1 cellular context compared by ENCODE assay signal in the genomic region with DNA sequence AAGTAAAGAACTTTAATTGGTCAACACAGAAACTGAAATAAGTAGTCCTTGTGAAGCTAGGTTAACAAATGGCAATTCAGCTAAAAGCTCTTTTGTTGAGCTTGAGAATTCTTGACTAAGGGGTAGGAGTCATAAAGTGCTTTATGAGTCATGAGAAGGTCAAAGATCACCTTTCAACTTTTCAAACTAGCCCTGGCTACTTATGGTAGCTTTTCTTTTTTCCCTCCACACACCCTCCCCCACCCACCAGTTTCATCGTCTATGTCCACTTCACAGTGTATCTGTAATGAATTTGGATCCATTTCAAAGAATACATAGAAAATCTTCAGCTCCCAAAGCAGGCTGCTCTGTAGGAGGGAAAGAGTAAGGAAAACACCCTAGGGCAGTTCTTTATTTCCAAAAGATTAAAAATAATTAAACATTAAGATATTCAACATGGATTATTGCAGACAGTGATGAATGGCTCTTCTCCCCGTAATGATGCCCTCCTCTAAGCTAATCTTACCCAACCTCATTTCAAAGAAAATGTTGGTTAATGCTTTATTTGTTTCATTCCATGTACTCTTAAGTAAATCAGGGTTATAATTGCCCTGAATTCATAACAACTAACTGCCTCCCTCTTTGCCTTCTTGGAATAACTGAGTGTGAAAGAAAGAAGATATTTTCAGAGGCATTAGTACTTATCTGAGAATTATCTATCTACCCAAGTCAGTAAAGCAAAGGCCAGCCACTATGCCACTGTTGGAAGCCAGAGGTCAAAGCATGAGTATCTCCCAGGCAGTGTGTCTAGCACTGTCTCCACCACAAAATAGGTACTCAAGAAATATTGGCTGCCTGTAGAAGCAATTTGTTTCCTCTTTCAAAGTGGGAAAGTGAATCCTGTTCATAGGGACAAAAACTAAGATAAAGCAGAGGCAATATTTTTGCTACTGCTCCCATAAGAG.
A peak's percentile ranks its signal among the peaks of the same experiment; 100 is the strongest.
TF ChIP-seq lines count a peak whose summit lies in the region.

No MANE protein-coding gene starts in this region.

TF ChIP-seq in K562, 482 proteins besides CTCF, POLR2A, EP300 and RAD21 (continued from another document and continues in another):
- TF ChIP-seq, protein P1, sequence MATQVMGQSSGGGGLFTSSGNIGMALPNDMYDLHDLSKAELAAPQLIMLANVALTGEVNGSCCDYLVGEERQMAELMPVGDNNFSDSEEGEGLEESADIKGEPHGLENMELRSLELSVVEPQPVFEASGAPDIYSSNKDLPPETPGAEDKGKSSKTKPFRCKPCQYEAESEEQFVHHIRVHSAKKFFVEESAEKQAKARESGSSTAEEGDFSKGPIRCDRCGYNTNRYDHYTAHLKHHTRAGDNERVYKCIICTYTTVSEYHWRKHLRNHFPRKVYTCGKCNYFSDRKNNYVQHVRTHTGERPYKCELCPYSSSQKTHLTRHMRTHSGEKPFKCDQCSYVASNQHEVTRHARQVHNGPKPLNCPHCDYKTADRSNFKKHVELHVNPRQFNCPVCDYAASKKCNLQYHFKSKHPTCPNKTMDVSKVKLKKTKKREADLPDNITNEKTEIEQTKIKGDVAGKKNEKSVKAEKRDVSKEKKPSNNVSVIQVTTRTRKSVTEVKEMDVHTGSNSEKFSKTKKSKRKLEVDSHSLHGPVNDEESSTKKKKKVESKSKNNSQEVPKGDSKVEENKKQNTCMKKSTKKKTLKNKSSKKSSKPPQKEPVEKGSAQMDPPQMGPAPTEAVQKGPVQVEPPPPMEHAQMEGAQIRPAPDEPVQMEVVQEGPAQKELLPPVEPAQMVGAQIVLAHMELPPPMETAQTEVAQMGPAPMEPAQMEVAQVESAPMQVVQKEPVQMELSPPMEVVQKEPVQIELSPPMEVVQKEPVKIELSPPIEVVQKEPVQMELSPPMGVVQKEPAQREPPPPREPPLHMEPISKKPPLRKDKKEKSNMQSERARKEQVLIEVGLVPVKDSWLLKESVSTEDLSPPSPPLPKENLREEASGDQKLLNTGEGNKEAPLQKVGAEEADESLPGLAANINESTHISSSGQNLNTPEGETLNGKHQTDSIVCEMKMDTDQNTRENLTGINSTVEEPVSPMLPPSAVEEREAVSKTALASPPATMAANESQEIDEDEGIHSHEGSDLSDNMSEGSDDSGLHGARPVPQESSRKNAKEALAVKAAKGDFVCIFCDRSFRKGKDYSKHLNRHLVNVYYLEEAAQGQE (CRISPR knock-in tag; IDR thresholded peaks at IDR 0.05; ENCODE audit: low read depth) = no peak
- TF ChIP-seq, protein P2, sequence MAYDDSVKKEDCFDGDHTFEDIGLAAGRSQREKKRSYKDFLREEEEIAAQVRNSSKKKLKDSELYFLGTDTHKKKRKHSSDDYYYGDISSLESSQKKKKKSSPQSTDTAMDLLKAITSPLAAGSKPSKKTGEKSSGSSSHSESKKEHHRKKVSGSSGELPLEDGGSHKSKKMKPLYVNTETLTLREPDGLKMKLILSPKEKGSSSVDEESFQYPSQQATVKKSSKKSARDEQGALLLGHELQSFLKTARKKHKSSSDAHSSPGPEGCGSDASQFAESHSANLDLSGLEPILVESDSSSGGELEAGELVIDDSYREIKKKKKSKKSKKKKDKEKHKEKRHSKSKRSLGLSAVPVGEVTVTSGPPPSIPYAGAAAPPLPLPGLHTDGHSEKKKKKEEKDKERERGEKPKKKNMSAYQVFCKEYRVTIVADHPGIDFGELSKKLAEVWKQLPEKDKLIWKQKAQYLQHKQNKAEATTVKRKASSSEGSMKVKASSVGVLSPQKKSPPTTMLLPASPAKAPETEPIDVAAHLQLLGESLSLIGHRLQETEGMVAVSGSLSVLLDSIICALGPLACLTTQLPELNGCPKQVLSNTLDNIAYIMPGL (CRISPR knock-in tag; IDR thresholded peaks at IDR 0.05) = no peak
- no peak for TF ChIP-seq ZEB2 (IDR thresholded peaks at IDR 0.05)
- no peak for TF ChIP-seq ZNF316 (IDR thresholded peaks at IDR 0.05)
- no peak for TF ChIP-seq RFX5 (IDR thresholded peaks at IDR 0.05; ENCODE audit: low read depth, low read length)
- TF ChIP-seq, protein P3, sequence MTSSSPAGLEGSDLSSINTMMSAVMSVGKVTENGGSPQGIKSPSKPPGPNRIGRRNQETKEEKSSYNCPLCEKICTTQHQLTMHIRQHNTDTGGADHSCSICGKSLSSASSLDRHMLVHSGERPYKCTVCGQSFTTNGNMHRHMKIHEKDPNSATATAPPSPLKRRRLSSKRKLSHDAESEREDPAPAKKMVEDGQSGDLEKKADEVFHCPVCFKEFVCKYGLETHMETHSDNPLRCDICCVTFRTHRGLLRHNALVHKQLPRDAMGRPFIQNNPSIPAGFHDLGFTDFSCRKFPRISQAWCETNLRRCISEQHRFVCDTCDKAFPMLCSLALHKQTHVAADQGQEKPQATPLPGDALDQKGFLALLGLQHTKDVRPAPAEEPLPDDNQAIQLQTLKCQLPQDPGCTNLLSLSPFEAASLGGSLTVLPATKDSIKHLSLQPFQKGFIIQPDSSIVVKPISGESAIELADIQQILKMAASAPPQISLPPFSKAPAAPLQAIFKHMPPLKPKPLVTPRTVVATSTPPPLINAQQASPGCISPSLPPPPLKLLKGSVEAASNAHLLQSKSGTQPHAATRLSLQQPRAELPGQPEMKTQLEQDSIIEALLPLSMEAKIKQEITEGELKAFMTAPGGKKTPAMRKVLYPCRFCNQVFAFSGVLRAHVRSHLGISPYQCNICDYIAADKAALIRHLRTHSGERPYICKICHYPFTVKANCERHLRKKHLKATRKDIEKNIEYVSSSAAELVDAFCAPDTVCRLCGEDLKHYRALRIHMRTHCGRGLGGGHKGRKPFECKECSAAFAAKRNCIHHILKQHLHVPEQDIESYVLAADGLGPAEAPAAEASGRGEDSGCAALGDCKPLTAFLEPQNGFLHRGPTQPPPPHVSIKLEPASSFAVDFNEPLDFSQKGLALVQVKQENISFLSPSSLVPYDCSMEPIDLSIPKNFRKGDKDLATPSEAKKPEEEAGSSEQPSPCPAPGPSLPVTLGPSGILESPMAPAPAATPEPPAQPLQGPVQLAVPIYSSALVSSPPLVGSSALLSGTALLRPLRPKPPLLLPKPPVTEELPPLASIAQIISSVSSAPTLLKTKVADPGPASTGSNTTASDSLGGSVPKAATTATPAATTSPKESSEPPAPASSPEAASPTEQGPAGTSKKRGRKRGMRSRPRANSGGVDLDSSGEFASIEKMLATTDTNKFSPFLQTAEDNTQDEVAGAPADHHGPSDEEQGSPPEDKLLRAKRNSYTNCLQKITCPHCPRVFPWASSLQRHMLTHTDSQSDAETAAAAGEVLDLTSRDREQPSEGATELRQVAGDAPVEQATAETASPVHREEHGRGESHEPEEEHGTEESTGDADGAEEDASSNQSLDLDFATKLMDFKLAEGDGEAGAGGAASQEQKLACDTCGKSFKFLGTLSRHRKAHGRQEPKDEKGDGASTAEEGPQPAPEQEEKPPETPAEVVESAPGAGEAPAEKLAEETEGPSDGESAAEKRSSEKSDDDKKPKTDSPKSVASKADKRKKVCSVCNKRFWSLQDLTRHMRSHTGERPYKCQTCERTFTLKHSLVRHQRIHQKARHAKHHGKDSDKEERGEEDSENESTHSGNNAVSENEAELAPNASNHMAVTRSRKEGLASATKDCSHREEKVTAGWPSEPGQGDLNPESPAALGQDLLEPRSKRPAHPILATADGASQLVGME (CRISPR knock-in tag; IDR thresholded peaks at IDR 0.05) = no peak
- TF ChIP-seq LEF1 (IDR thresholded peaks at IDR 0.05) = no peak
- TF ChIP-seq, protein P4, sequence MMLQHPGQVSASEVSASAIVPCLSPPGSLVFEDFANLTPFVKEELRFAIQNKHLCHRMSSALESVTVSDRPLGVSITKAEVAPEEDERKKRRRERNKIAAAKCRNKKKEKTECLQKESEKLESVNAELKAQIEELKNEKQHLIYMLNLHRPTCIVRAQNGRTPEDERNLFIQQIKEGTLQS (IDR thresholded peaks at IDR 0.05) = peak; percentile 51
- TF ChIP-seq, protein P4 (CRISPR knock-in tag; conservative IDR thresholded peaks at IDR 0.05) = no peak
- no peak for TF ChIP-seq ZNF436 (CRISPR knock-in tag; IDR thresholded peaks at IDR 0.05)
- TF ChIP-seq SRSF3 (IDR thresholded peaks at IDR 0.05; ENCODE audit: insufficient read depth, low read length) = no peak
- TF ChIP-seq STAT5B (CRISPR knock-in tag; IDR thresholded peaks at IDR 0.05) = no peak
- no peak for TF ChIP-seq MEF2A (IDR thresholded peaks at IDR 0.05; ENCODE audit: control insufficient read depth, low read depth, low read length)
- TF ChIP-seq SREBF2 (CRISPR knock-in tag; IDR thresholded peaks at IDR 0.05) = no peak
- no peak for TF ChIP-seq ZNF239 (CRISPR knock-in tag; IDR thresholded peaks at IDR 0.05)
- TF ChIP-seq NR2C1 (IDR thresholded peaks at IDR 0.05) = peak; percentile 44; the same call in 1 of the 2 replicates
- peak; percentile 48 for TF ChIP-seq NR2C1 (tag; IDR thresholded peaks at IDR 0.05)
- TF ChIP-seq, protein P5, sequence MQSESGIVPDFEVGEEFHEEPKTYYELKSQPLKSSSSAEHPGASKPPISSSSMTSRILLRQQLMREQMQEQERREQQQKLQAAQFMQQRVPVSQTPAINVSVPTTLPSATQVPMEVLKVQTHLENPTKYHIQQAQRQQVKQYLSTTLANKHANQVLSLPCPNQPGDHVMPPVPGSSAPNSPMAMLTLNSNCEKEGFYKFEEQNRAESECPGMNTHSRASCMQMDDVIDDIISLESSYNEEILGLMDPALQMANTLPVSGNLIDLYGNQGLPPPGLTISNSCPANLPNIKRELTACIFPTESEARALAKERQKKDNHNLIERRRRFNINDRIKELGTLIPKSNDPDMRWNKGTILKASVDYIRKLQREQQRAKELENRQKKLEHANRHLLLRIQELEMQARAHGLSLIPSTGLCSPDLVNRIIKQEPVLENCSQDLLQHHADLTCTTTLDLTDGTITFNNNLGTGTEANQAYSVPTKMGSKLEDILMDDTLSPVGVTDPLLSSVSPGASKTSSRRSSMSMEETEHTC (IDR thresholded peaks at IDR 0.05) = no peak
- TF ChIP-seq, protein P6, sequence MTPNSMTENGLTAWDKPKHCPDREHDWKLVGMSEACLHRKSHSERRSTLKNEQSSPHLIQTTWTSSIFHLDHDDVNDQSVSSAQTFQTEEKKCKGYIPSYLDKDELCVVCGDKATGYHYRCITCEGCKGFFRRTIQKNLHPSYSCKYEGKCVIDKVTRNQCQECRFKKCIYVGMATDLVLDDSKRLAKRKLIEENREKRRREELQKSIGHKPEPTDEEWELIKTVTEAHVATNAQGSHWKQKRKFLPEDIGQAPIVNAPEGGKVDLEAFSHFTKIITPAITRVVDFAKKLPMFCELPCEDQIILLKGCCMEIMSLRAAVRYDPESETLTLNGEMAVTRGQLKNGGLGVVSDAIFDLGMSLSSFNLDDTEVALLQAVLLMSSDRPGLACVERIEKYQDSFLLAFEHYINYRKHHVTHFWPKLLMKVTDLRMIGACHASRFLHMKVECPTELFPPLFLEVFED (CRISPR knock-in tag; conservative IDR thresholded peaks at IDR 0.05) = no peak
- TF ChIP-seq, protein P7, sequence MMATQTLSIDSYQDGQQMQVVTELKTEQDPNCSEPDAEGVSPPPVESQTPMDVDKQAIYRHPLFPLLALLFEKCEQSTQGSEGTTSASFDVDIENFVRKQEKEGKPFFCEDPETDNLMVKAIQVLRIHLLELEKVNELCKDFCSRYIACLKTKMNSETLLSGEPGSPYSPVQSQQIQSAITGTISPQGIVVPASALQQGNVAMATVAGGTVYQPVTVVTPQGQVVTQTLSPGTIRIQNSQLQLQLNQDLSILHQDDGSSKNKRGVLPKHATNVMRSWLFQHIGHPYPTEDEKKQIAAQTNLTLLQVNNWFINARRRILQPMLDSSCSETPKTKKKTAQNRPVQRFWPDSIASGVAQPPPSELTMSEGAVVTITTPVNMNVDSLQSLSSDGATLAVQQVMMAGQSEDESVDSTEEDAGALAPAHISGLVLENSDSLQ (IDR thresholded peaks at IDR 0.05) = no peak
- TF ChIP-seq PML (IDR thresholded peaks at IDR 0.05; ENCODE audit: low read length) = no peak
- TF ChIP-seq EHMT2 (IDR thresholded peaks at IDR 0.05) = peak; percentile 43; the same call in 1 of the 2 replicates
- no peak for TF ChIP-seq ZNF551 (CRISPR knock-in tag; IDR thresholded peaks at IDR 0.05)
- TF ChIP-seq PHF8 (IDR thresholded peaks at IDR 0.05; ENCODE audit: borderline replicate concordance, low read length) = no peak
- no peak for TF ChIP-seq NEUROD1 (IDR thresholded peaks at IDR 0.05; ENCODE audit: borderline replicate concordance, low read depth, low read length, partially characterized antibody)
- no peak for TF ChIP-seq FOXM1 (IDR thresholded peaks at IDR 0.05; ENCODE audit: low read depth)
- TF ChIP-seq FOXM1 (CRISPR knock-in tag; IDR thresholded peaks at IDR 0.05; ENCODE audit: low read depth) = no peak
- no peak for TF ChIP-seq E2F3 (CRISPR knock-in tag; IDR thresholded peaks at IDR 0.05)
- no peak for TF ChIP-seq SMARCA5 (IDR thresholded peaks at IDR 0.05)
- TF ChIP-seq NFIX (CRISPR knock-in tag; IDR thresholded peaks at IDR 0.05; ENCODE audit: low read depth) = no peak
- TF ChIP-seq, protein P8, sequence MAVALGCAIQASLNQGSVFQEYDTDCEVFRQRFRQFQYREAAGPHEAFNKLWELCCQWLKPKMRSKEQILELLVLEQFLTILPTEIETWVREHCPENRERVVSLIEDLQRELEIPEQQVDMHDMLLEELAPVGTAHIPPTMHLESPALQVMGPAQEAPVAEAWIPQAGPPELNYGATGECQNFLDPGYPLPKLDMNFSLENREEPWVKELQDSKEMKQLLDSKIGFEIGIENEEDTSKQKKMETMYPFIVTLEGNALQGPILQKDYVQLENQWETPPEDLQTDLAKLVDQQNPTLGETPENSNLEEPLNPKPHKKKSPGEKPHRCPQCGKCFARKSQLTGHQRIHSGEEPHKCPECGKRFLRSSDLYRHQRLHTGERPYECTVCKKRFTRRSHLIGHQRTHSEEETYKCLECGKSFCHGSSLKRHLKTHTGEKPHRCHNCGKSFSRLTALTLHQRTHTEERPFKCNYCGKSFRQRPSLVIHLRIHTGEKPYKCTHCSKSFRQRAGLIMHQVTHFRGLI (CRISPR knock-in tag; IDR thresholded peaks at IDR 0.05) = no peak
